In the genomic region with DNA sequence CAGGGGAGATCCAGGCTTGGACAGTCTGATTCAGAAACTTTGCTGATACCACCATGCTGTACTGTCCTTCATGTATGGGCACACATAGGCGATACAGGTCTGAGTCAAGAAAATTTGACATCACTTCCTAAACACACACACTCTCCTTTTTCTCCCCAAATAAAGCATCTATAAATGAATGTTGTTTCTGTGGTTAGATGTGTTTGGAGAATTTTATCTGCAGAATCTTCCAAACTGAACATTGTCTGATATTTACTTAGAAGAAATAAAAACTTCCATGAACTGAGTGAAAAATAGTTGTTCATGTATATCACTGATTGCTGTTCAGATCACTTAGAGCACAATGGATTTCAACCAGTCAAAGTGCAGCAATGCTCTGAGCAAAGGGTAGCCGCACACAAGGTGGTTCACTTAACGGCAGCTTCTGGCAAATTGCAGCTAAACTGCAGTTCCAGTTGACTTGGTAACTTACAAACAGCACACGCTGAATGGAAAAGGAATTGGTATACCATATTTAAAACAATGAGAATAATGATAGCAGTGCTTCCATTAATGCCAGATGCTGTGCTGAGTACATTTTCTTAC, we compare ENCODE assay signal across 8 cellular contexts. TPM values are rescaled to one million over a fixed set of nuclear protein-coding genes. Genes with fewer than 3 reads are reported as not detected.
DNase-seq lines count a peak whose midpoint lies in the region; ATAC-seq lines count a peak whose summit lies in the region.

No MANE protein-coding gene starts in this region.

- peaks cover 3% of the 10 kb centered on the region for H3K36me3 Mint-ChIP-seq in activated T-helper 2 cell treated with anti-CD3 and anti-CD28 coated beads, Interferon-gamma antibody, Interleukin-2, Interleukin-4, amounts not matched to agents 10 μg/mL and 5 μg/mL and 100 μg/mL, durations not matched to agents 14 hours and 24 hours and 36 hours (ENCODE audit: low read depth)

- no peak for DNase-seq in activated T-helper 2 cell treated with anti-CD3 and anti-CD28 coated beads, Interferon-gamma antibody, Interleukin-2, Interleukin-4, amounts not matched to agents 10 μg/mL and 5 μg/mL and 100 μg/mL, durations not matched to agents 14 hours and 24 hours and 36 hours (ENCODE audit: low spot score)
- DNase-seq in NCI-H510A (lab: John Stamatoyannopoulos, UW): no peak
- DNase-seq in NCI-H1930 (lab: John Stamatoyannopoulos, UW): no peak
- no peak for DNase-seq in DMS153 (lab: John Stamatoyannopoulos, UW)
- no peak for DNase-seq in SHP77 treated with DMSO at 0.1 percent for 48 hours (lab: John Stamatoyannopoulos, UW)

- intact Hi-C loops in activated T-helper 2 cell treated with anti-CD3 and anti-CD28 coated beads, Interferon-gamma antibody, Interleukin-2, Interleukin-4, amounts not matched to agents 10 μg/mL and 5 μg/mL and 100 μg/mL, durations not matched to agents 14 hours and 24 hours and 36 hours (cut with micrococcal nuclease): loop anchor here (1.0 to 5.0 kb wide), 8 partner anchors 10 to 625 kb away; a partner anchor contains a TSS

- no peaks in the 10 kb centered on the region for H3K27me3 Mint-ChIP-seq in activated T-helper 2 cell treated with anti-CD3 and anti-CD28 coated beads, Interferon-gamma antibody, Interleukin-2, Interleukin-4, amounts not matched to agents 10 μg/mL and 5 μg/mL and 100 μg/mL, durations not matched to agents 14 hours and 24 hours and 36 hours (ENCODE audit: low read depth)

- H3K27ac Mint-ChIP-seq in activated T-helper 2 cell treated with anti-CD3 and anti-CD28 coated beads, Interferon-gamma antibody, Interleukin-2, Interleukin-4, amounts not matched to agents 10 μg/mL and 5 μg/mL and 100 μg/mL, durations not matched to agents 14 hours and 24 hours and 36 hours: peak overlapping the region; percentile 88

- H3K9me3 Mint-ChIP-seq in activated T-helper 2 cell treated with anti-CD3 and anti-CD28 coated beads, Interferon-gamma antibody, Interleukin-2, Interleukin-4, amounts not matched to agents 10 μg/mL and 5 μg/mL and 100 μg/mL, durations not matched to agents 14 hours and 24 hours and 36 hours: no peaks in the 10 kb centered on the region

- H3K4me1 Mint-ChIP-seq in activated T-helper 2 cell treated with anti-CD3 and anti-CD28 coated beads, Interferon-gamma antibody, Interleukin-2, Interleukin-4, amounts not matched to agents 10 μg/mL and 5 μg/mL and 100 μg/mL, durations not matched to agents 14 hours and 24 hours and 36 hours (ENCODE audit: low read depth): peaks cover 62% of the 10 kb centered on the region

- peak; percentile 1 for ATAC-seq in GM18508 (IDR thresholded peaks at IDR 0.05; ENCODE audit: insufficient read depth, unreplicated experiment)
- peak; percentile 9 for ATAC-seq in GM19463 (IDR thresholded peaks at IDR 0.05; ENCODE audit: unreplicated experiment)
- peak; percentile 20 for ATAC-seq in HG03064 (IDR thresholded peaks at IDR 0.05; ENCODE audit: low read depth, unreplicated experiment)

- H3K4me3 Mint-ChIP-seq in activated T-helper 2 cell treated with anti-CD3 and anti-CD28 coated beads, Interferon-gamma antibody, Interleukin-2, Interleukin-4, amounts not matched to agents 10 μg/mL and 5 μg/mL and 100 μg/mL, durations not matched to agents 14 hours and 24 hours and 36 hours (ENCODE audit: low read depth): peak overlapping the region; percentile 49

RNA-seq across cellular contexts. Expression of a gene that starts 10.0 kb away (rescaled TPM):
- total RNA-seq in activated T-helper 2 cell treated with anti-CD3 and anti-CD28 coated beads, Interferon-gamma antibody, Interleukin-2, Interleukin-4, amounts not matched to agents 10 μg/mL and 5 μg/mL and 100 μg/mL, durations not matched to agents 14 hours and 24 hours and 36 hours: 137 and 139 TPM in 2 replicates
